ENCODE assay signal across 1 cellular context in genomic region chr10:3780056-3780765, GRCh38.
TF ChIP-seq lines count a peak whose summit lies in the region.

No MANE protein-coding gene starts in this region.

TF ChIP-seq in GM23338, 12 proteins besides CTCF, POLR2A, EP300 and RAD21 (continued from another document):
- TF ChIP-seq ZNF462 (CRISPR knock-in tag; IDR thresholded peaks at IDR 0.05) (no peak), EZH2phosphoT487 (IDR thresholded peaks at IDR 0.05; ENCODE audit: unreplicated experiment) (no peak), STAT1 (IDR thresholded peaks at IDR 0.05; ENCODE audit: unreplicated experiment) (no peak)
TF ChIP-seq in GM23338: peak in this region for 0.
